In genomic region chr12:53378705-53379388, GRCh38 we compare ENCODE assay signal across 9 cellular contexts. TPM values are rescaled to one million over a fixed set of nuclear protein-coding genes. Genes with fewer than 3 reads are reported as not detected.
DNase-seq lines count a peak whose midpoint lies in the region; ATAC-seq and TF ChIP-seq lines count a peak whose summit lies in the region.
"Had no signal": no experiment of that assay in that cellular context is flagged by ENCODE, and none has a peak within 500 bp of the region (broad histone marks: within the 10 kb centered on the region; RNA-seq: fewer than 3 reads in every experiment).

No MANE protein-coding gene starts in this region.

- H3K4me3 ChIP-seq in iPS DF 6.9 (ENCODE audit: low read length) (peak overlapping the region; percentile 73; the same call in 1 of the 2 replicates), thyroid gland (replicated peaks in 1 of 3) (peak overlapping the region in 2 of 3 donors; percentile 34 to 45)

- H3K4me1 Mint-ChIP-seq in activated CD4-positive, alpha-beta memory T cell treated with anti-CD3 and anti-CD28 coated beads for 36 hours (ENCODE audit: low read depth), result peaks cover 33% of the 10 kb centered on the region

- H3K9me3 ChIP-seq in iPS DF 6.9 (ENCODE audit: control insufficient read depth, insufficient read depth, low read length), result no peaks in the 10 kb centered on the region
- H3K9me3 ChIP-seq in thyroid gland, result no peaks in the 10 kb centered on the region

- peaks cover 28% of the 10 kb centered on the region for H3K36me3 Mint-ChIP-seq in activated CD4-positive, alpha-beta memory T cell treated with anti-CD3 and anti-CD28 coated beads for 36 hours

- H3K27ac ChIP-seq in RWPE1 (peak overlapping the region; percentile 97), iPS DF 6.9 (ENCODE audit: low read length) (no peak overlapping the region), thyroid gland (peak overlapping the region; percentile 96 to 97 (median 97))

- intact Hi-C loops in thyroid gland (cut with DNase I), result no loop called here
- intact Hi-C loops in activated CD4-positive, alpha-beta memory T cell treated with anti-CD3 and anti-CD28 coated beads for 36 hours (cut with micrococcal nuclease), result loop anchor here (1.0 to 5.0 kb wide), 6 partner anchors 42 to 372 kb away; partner anchors contain the start of genes EIF4B and PRR13

- ATAC-seq in HG02763 (IDR thresholded peaks at IDR 0.05; ENCODE audit: unreplicated experiment), result no peak
- no peak for ATAC-seq in activated CD4-positive, CD25-positive, alpha-beta regulatory T cell treated with anti-CD3 and anti-CD28 coated beads, Interleukin-2, amount 50 U/mL, for 24 hours

- H3K36me3 ChIP-seq in iPS DF 6.9 (ENCODE audit: control insufficient read depth, insufficient read depth, low read length) (peaks cover 16% of the 10 kb centered on the region; the same call in 1 of the 2 replicates), thyroid gland (peaks cover 17% of the 10 kb centered on the region in 2 donors)

- peak; percentile 45 for DNase-seq in NCI-H82 (lab: John Stamatoyannopoulos, UW)
- DNase-seq in NCI-H82 treated with DMSO at 0.1 percent for 48 hours (lab: John Stamatoyannopoulos, UW; ENCODE audit: unreplicated experiment), result no peak
- no peak for DNase-seq in RWPE1 (ENCODE audit: low spot score)
- no peak for DNase-seq in iPS DF 6.9 (ENCODE audit: low read depth, low spot score)
- no peak for DNase-seq in thyroid gland
- DNase-seq in activated CD4-positive, alpha-beta memory T cell treated with anti-CD3 and anti-CD28 coated beads for 36 hours, result no peak

- TF ChIP-seq CTCF in RWPE1 (conservative IDR thresholded peaks at IDR 0.05; ENCODE audit: low read depth) (no peak), thyroid gland (IDR thresholded peaks at IDR 0.05) (no peak)

- no peak overlapping the region for H3K4me3 Mint-ChIP-seq in activated CD4-positive, alpha-beta memory T cell treated with anti-CD3 and anti-CD28 coated beads for 36 hours

- TF ChIP-seq POLR2A in thyroid gland (IDR thresholded peaks at IDR 0.05), result no peak

- POLR2A ChIA-PET in RWPE1 (lab: Yijun Ruan, JAX; ENCODE audit: low non-redundant PET), result interaction anchor here (0.9 to 1.0 kb wide), 4 partner anchors 10 to 62 kb away, joined by 3 to 6 read pairs (median 4); partner anchors contain the start of gene PRR13
- POLR2A ChIA-PET in activated CD4-positive, alpha-beta memory T cell treated with anti-CD3 and anti-CD28 coated beads for 36 hours (lab: Charles Lee), result interaction anchor here (0.9 to 1.6 kb wide), 7 partner anchors 12 to 121 kb away, joined by 3 to 7 read pairs (median 6); partner anchors contain the start of genes AAAS, MAP3K12 and MYG1

- H3K4me1 ChIP-seq in iPS DF 6.9 (ENCODE audit: control insufficient read depth, insufficient read depth, low read length) (peaks cover 2% of the 10 kb centered on the region), thyroid gland (peaks cover 27 to 36% of the 10 kb centered on the region in 2 donors)

- no peak overlapping the region for H3K27ac Mint-ChIP-seq in activated CD4-positive, alpha-beta memory T cell treated with anti-CD3 and anti-CD28 coated beads for 36 hours

- no CpG with 5 or more reads among the region's 23 CpGs for WGBS in iPS DF 6.9 (ENCODE audit: insufficient coverage, insufficient read length)
- WGBS in thyroid gland, 2 donors, result 11 to 12% methylated on average over 20 to 23 of the region's 23 CpGs

- H3K27me3 Mint-ChIP-seq in activated CD4-positive, alpha-beta memory T cell treated with anti-CD3 and anti-CD28 coated beads for 36 hours, result no peaks in the 10 kb centered on the region

- no peaks in the 10 kb centered on the region for H3K27me3 ChIP-seq in iPS DF 6.9 (ENCODE audit: control insufficient read depth, insufficient read depth, low read length)
- H3K27me3 ChIP-seq in thyroid gland, result no peaks in the 10 kb centered on the region

- CTCF ChIA-PET in RWPE1 (lab: Yijun Ruan, JAX), result interaction anchor here (0.9 kb wide), 1 partner anchor 27 kb away, joined by 4 read pairs; no protein-coding TSS in a partner anchor
- CTCF ChIA-PET in activated CD4-positive, alpha-beta memory T cell treated with anti-CD3 and anti-CD28 coated beads for 36 hours (lab: Charles Lee), result interaction anchor here (0.9 to 7.3 kb wide), 9 partner anchors 25 to 94 kb away, joined by 3 to 82 read pairs (median 5); partner anchors contain the start of gene AAAS

- H3K9me3 Mint-ChIP-seq in activated CD4-positive, alpha-beta memory T cell treated with anti-CD3 and anti-CD28 coated beads for 36 hours, result no peaks in the 10 kb centered on the region

RNA-seq across cellular contexts. Expression of gene SP1, which starts 1.1 kb away (rescaled TPM):
- 10 to 100 TPM; 55.9 to 73.1 (median 67.7) TPM for total RNA-seq in thyroid gland
- total RNA-seq in activated CD4-positive, alpha-beta memory T cell treated with anti-CD3 and anti-CD28 coated beads for 36 hours, result 10 to 100 TPM; 66.1 to 72.8 TPM

RNA-seq across cellular contexts. Expression of gene SP7, which starts 42.7 kb away (rescaled TPM):
- total RNA-seq in thyroid gland, result not detected
- total RNA-seq in activated CD4-positive, alpha-beta memory T cell treated with anti-CD3 and anti-CD28 coated beads for 36 hours, result not detected
- total RNA-seq: lower leg skin had no signal

RNA-seq across cellular contexts. Expression of gene AMHR2, which starts 44.8 kb away (rescaled TPM):
- total RNA-seq in thyroid gland, result under 1 TPM in 1 of 4 donors, not detected in 3; 0.40 TPM
- total RNA-seq in activated CD4-positive, alpha-beta memory T cell treated with anti-CD3 and anti-CD28 coated beads for 36 hours, result not detected

RNA-seq across cellular contexts. Expression of gene AAAS, which starts 57.4 kb away (rescaled TPM):
- total RNA-seq in thyroid gland, result 10 to 100 TPM; 45.6 to 67.6 (median 47.2) TPM
- 10 to 100 TPM; 74.5 to 80.7 TPM for total RNA-seq in activated CD4-positive, alpha-beta memory T cell treated with anti-CD3 and anti-CD28 coated beads for 36 hours
